8 cellular contexts compared by ENCODE assay signal in genomic region chr10:88881335-88881734, GRCh38. TPM values are rescaled to one million over a fixed set of nuclear protein-coding genes. Genes with fewer than 3 reads are reported as not detected.
DNase-seq lines count a peak whose midpoint lies in the region; ATAC-seq and TF ChIP-seq lines count a peak whose summit lies in the region.

No MANE protein-coding gene starts in this region.

- H3K4me3 ChIP-seq in GM12864 (ENCODE audit: low read depth, low read length) (peak overlapping the region; percentile 97), fibroblast of mammary gland (ENCODE audit: control insufficient read depth, low read depth, low read length) (peak overlapping the region; percentile 86)

- no peak for DNase-seq in GM12864 (ENCODE audit: low read depth)
- peak; percentile 77 for DNase-seq in SK-N-DZ (ENCODE audit: low spot score)
- peak; percentile 29 for DNase-seq in fibroblast of mammary gland (ENCODE audit: low read depth)
- no peak for DNase-seq in sciatic nerve (ENCODE audit: low spot score)
- DNase-seq in GM13976 (ENCODE audit: low spot score), result no peak
- DNase-seq in activated CD4-positive, alpha-beta T cell treated with anti-CD3 and anti-CD28 coated beads, Interleukin-2, amount 50 U/mL, for 4 hours, result no peak
- no peak for DNase-seq in NCI-H524 (lab: John Stamatoyannopoulos, UW)

- no peak for TF ChIP-seq CTCF in GM12864 (IDR thresholded peaks at IDR 0.05; ENCODE audit: low read depth, low read length, missing control alignments)
- no peak for TF ChIP-seq CTCF in fibroblast of mammary gland (conservative IDR thresholded peaks at IDR 0.05; ENCODE audit: control insufficient read depth, insufficient read depth, low read depth, low read length)
- no peak for TF ChIP-seq CTCF in GM13976 (IDR thresholded peaks at IDR 0.05; ENCODE audit: borderline replicate concordance, control extremely low read depth, extremely low read depth, insufficient read depth, missing control alignments)

- peak; percentile 16 for ATAC-seq in sciatic nerve
- no peak for ATAC-seq in GM21529 (IDR thresholded peaks at IDR 0.05; ENCODE audit: unreplicated experiment)

- intact Hi-C loops in sciatic nerve (cut with DNase I), result no loop called here

- in situ Hi-C loops in GM13976 (cut with MboI; ENCODE audit: low sequenced_read_pairs, unreplicated experiment), result no loop called here

RNA-seq across cellular contexts. Expression of gene STAMBPL1, which starts 1.3 kb away (rescaled TPM):
- polyA plus RNA-seq in SK-N-DZ (2014; cell fraction: cytosol; rRNA removed), result 23.1 and 36.5 TPM in 2 replicates
- polyA plus RNA-seq in SK-N-DZ (2014; cell fraction: nucleus; rRNA removed), result 33.0 and 40.9 TPM in 2 replicates
- 13.6 TPM for total RNA-seq in sciatic nerve

RNA-seq across cellular contexts. Expression of gene ANKRD22, which starts 29.7 kb away (rescaled TPM):
- polyA plus RNA-seq in SK-N-DZ (2014; cell fraction: cytosol; rRNA removed), result not detected in 2 replicates
- polyA plus RNA-seq in SK-N-DZ (2014; cell fraction: nucleus; rRNA removed), result not detected in 2 replicates
- total RNA-seq in sciatic nerve, result not detected

Comparison
In these comparisons a context has a peak if more than half of its experiments do, and no peak if none do; other contexts are left out.
1. DNase-seq: peak in SK-N-DZ (single experiment) and fibroblast of mammary gland (single experiment); none in GM12864 (single experiment), sciatic nerve (single experiment), GM13976 (single experiment), activated CD4-positive, alpha-beta T cell treated with anti-CD3 and anti-CD28 coated beads, Interleukin-2, amount 50 U/mL, for 4 hours (0 of 2) and NCI-H524 (0 of 2).